In the genomic region with DNA sequence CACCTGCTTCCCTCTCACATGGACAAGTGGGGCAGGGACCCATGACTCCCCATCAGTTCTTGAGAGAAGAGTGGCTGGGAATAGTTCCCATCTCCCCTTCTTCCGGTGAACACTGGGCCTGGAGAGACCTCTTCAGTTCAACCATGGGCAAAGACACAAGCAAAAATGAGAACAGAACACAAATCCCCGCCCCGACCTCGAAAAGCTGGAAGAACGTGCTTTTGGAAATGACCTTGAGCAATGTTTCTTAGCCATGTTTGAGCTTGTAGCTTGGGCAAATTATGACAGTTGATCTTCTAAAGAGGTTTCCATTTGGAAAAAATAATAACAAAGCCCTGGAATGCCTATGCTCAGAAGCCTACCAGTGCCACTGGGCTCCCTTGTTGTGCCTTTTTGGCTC, we compare ENCODE assay signal across 27 cellular contexts.
"Had no signal": no experiment of that assay in that cellular context is flagged by ENCODE, and none has a peak within 500 bp of the region (broad histone marks: within the 10 kb centered on the region; RNA-seq: fewer than 3 reads in every experiment).

No MANE protein-coding gene starts in this region.

- H3K4me3 ChIP-seq: breast epithelium, SJCRH30 had no signal

- H3K9ac ChIP-seq: KMS-11, SK-N-SH had no signal

- H3K9me3 ChIP-seq: breast epithelium, SJCRH30, SK-N-SH had no signal

- H3K27me3 ChIP-seq: breast epithelium, SJCRH30 had no signal

- H3K36me3 ChIP-seq: breast epithelium, SJCRH30 had no signal

- H3K4me2 ChIP-seq: KMS-11, SK-N-SH had no signal

- H3K4me3 Mint-ChIP-seq: activated CD4-positive, alpha-beta T cell treated with anti-CD3 and anti-CD28 coated beads for 36 hours; activated CD8-positive, alpha-beta T cell treated with anti-CD3 and anti-CD28 coated beads for 36 hours; activated naive CD4-positive, alpha-beta T cell treated with anti-CD3 and anti-CD28 coated beads, Interleukin-2, amount 50 U/mL, for 24 hours; activated T-cell treated with anti-CD3 and anti-CD28 coated beads, Interleukin-2, amount 50 U/mL, for 72 hours had no signal

- H3K27ac Mint-ChIP-seq: activated CD4-positive, alpha-beta T cell treated with anti-CD3 and anti-CD28 coated beads for 36 hours; activated CD8-positive, alpha-beta T cell treated with anti-CD3 and anti-CD28 coated beads for 36 hours; activated naive CD4-positive, alpha-beta T cell treated with anti-CD3 and anti-CD28 coated beads, Interleukin-2, amount 50 U/mL, for 24 hours; activated T-cell treated with anti-CD3 and anti-CD28 coated beads, Interleukin-2, amount 50 U/mL, for 72 hours; activated T-helper 2 cell treated with anti-CD3 and anti-CD28 coated beads, Interferon-gamma antibody, Interleukin-2, Interleukin-4, amounts not matched to agents 10 μg/mL and 5 μg/mL and 100 μg/mL, durations not matched to agents 14 hours and 24 hours and 36 hours had no signal

- DNase-seq: activated CD4-positive, alpha-beta T cell treated with anti-CD3 and anti-CD28 coated beads for 36 hours; activated CD4-positive, alpha-beta T cell treated with anti-CD3 and anti-CD28 coated beads, Interleukin-2, amount 50 U/mL, for 1 hour; activated CD8-positive, alpha-beta memory T cell treated with anti-CD3 and anti-CD28 coated beads, Interleukin-2, amount 50 U/mL, for 4 hours; activated CD8-positive, alpha-beta T cell treated with anti-CD3 and anti-CD28 coated beads for 36 hours; activated naive CD4-positive, alpha-beta T cell; activated T-cell treated with anti-CD3 and anti-CD28 coated beads, Interleukin-2, amount 50 U/mL, for 72 hours; aorta; NCI-H1092; NCI-H1417; NCI-H1694; NCI-H2029; NCI-H2107; NCI-H2171 treated with DMSO at 0.1 percent for 48 hours; NCI-H226; NCI-H526 treated with DMSO at 0.1 percent for 48 hours; NCI-H82; Right ventricle myocardium superior; SK-N-SH; T-helper 1 cell had no signal

- H3K4me1 Mint-ChIP-seq: activated naive CD4-positive, alpha-beta T cell treated with anti-CD3 and anti-CD28 coated beads, Interleukin-2, amount 50 U/mL, for 24 hours had no signal

- ATAC-seq: activated CD4-positive, alpha-beta T cell treated with anti-CD3 and anti-CD28 coated beads for 36 hours; activated CD8-positive, alpha-beta T cell treated with anti-CD3 and anti-CD28 coated beads for 36 hours; activated T-cell treated with anti-CD3 and anti-CD28 coated beads, Interleukin-2, amount 50 U/mL, for 72 hours; Panc1 had no signal

- H3K36me3 Mint-ChIP-seq: activated naive CD4-positive, alpha-beta T cell treated with anti-CD3 and anti-CD28 coated beads, Interleukin-2, amount 50 U/mL, for 24 hours had no signal

- H3K27ac ChIP-seq: breast epithelium, KMS-11, RWPE1, VCaP had no signal

- H3K4me1 ChIP-seq: breast epithelium had no signal

- H3K9me3 Mint-ChIP-seq: activated CD8-positive, alpha-beta T cell treated with anti-CD3 and anti-CD28 coated beads for 36 hours; activated naive CD4-positive, alpha-beta T cell treated with anti-CD3 and anti-CD28 coated beads, Interleukin-2, amount 50 U/mL, for 24 hours; activated T-cell treated with anti-CD3 and anti-CD28 coated beads, Interleukin-2, amount 50 U/mL, for 72 hours; activated T-helper 2 cell treated with anti-CD3 and anti-CD28 coated beads, Interferon-gamma antibody, Interleukin-2, Interleukin-4, amounts not matched to agents 10 μg/mL and 5 μg/mL and 100 μg/mL, durations not matched to agents 14 hours and 24 hours and 36 hours had no signal
